In the genomic region with DNA sequence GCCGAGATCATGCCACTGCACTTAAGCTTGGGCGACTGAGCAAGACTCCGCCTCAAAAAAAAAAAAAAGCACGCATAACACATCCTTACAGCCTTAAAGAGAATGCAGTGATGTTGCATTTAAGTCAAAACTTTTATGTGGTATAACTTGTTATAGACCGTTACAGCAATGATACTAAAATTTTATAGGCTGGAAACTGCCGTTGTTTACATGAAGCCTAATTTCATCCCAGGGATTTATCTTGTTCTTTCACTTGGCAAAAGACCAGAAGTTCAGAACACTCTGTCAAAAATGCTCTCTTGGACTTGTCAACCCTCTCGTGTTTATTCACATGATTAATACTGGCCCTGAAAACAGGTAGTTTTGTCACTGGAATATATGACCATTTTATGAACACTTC, we compare ENCODE assay signal across 22 cellular contexts. TPM values are rescaled to one million over a fixed set of nuclear protein-coding genes. Genes with fewer than 3 reads are reported as not detected.
DNase-seq lines count a peak whose midpoint lies in the region; ATAC-seq and TF ChIP-seq lines count a peak whose summit lies in the region.
"Had no signal": no experiment of that assay in that cellular context is flagged by ENCODE, and none has a peak within 500 bp of the region (broad histone marks: within the 10 kb centered on the region; RNA-seq: fewer than 3 reads in every experiment).

No MANE protein-coding gene starts in this region.

- intact Hi-C loops in thyroid gland (cut with DNase I): no loop called here

- peak; percentile 20 for DNase-seq in DMS 273 (lab: John Stamatoyannopoulos, UW; ENCODE audit: unreplicated experiment)
- no peak for DNase-seq in DMS 273 treated with DMSO at 0.1 percent for 48 hours (lab: John Stamatoyannopoulos, UW)
- peak; percentile 58 for DNase-seq in LNCaP clone FGC (ENCODE audit: low read depth)
- DNase-seq in NCI-H82 treated with DMSO at 0.1 percent for 48 hours (lab: John Stamatoyannopoulos, UW; ENCODE audit: unreplicated experiment): peak; percentile 52
- DNase-seq in thyroid gland: no peak
- DNase-seq: AML-193; CD4-positive, alpha-beta memory T cell; CD4-positive, CD25-positive, alpha-beta regulatory T cell; CD8-positive, alpha-beta memory T cell; COR-L47; DMS153; DMS53; DMS79; DND-41; EL; GDM1 had no signal

- no peak overlapping the region for H3K27ac ChIP-seq in thyroid gland
- H3K27ac ChIP-seq: 22Rv1; A549; BLaER1 treated with 17β-estradiol and CSF1 and Interleukin-3, amounts not matched to agents 10 nM and 100 nM had no signal

- H3K36me3 ChIP-seq in thyroid gland: no peaks in the 10 kb centered on the region
- H3K36me3 ChIP-seq: BLaER1 treated with 17β-estradiol and CSF1 and Interleukin-3, amounts not matched to agents 10 nM and 100 nM had no signal

- H3K4me1 ChIP-seq in thyroid gland: no peaks in the 10 kb centered on the region
- H3K4me1 ChIP-seq: A549 had no signal

- no peaks in the 10 kb centered on the region for H3K9me3 ChIP-seq in thyroid gland
- H3K9me3 ChIP-seq: A549; BLaER1 treated with 17β-estradiol and CSF1 and Interleukin-3, amounts not matched to agents 10 nM and 100 nM had no signal

- no peak for TF ChIP-seq POLR2A in thyroid gland (IDR thresholded peaks at IDR 0.05)

- ATAC-seq in SK-N-SH treated with all-trans-retinoic acid at 6 μM for 48 hours: no peak
- no peak for ATAC-seq in GM18511 (IDR thresholded peaks at IDR 0.05; ENCODE audit: unreplicated experiment)
- ATAC-seq: A549, GM12878 had no signal

- H3K27me3 ChIP-seq in thyroid gland: no peaks in the 10 kb centered on the region
- H3K27me3 ChIP-seq: BLaER1 treated with 17β-estradiol and CSF1 and Interleukin-3, amounts not matched to agents 10 nM and 100 nM had no signal

- 77 to 79% methylated on average over 7 of the region's 7 CpGs for WGBS in thyroid gland, 2 donors

- TF ChIP-seq CTCF in LNCaP clone FGC (IDR thresholded peaks at IDR 0.05; ENCODE audit: control insufficient read depth, extremely low read depth, insufficient read depth) (no peak), thyroid gland (IDR thresholded peaks at IDR 0.05) (no peak)

- H3K4me3 ChIP-seq in LNCaP clone FGC (ENCODE audit: low read depth, low read length) (no peak overlapping the region), thyroid gland (replicated peaks in 1 of 3) (no peak overlapping the region)
- H3K4me3 ChIP-seq: A549; BLaER1 treated with 17β-estradiol and CSF1 and Interleukin-3, amounts not matched to agents 10 nM and 100 nM; GM12878 had no signal

TF ChIP-seq in SK-N-SH treated with all-trans-retinoic acid at 6 μM for 48 hours, 23 proteins besides CTCF, POLR2A, EP300 and RAD21:
- TF ChIP-seq RARB (CRISPR knock-in tag; IDR thresholded peaks at IDR 0.05): no peak
- TF ChIP-seq ZFP30 (CRISPR knock-in tag; IDR thresholded peaks at IDR 0.05): no peak
- TF ChIP-seq, protein P1, sequence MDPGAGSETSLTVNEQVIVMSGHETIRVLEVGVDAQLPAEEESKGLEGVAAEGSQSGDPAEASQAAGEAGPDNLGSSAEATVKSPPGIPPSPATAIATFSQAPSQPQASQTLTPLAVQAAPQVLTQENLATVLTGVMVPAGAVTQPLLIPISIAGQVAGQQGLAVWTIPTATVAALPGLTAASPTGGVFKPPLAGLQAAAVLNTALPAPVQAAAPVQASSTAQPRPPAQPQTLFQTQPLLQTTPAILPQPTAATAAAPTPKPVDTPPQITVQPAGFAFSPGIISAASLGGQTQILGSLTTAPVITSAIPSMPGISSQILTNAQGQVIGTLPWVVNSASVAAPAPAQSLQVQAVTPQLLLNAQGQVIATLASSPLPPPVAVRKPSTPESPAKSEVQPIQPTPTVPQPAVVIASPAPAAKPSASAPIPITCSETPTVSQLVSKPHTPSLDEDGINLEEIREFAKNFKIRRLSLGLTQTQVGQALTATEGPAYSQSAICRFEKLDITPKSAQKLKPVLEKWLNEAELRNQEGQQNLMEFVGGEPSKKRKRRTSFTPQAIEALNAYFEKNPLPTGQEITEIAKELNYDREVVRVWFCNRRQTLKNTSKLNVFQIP (CRISPR knock-in tag; IDR thresholded peaks at IDR 0.05; ENCODE audit: borderline replicate concordance, low read depth): no peak
- TF ChIP-seq PPARA (CRISPR knock-in tag; IDR thresholded peaks at IDR 0.05; ENCODE audit: borderline replicate concordance): no peak
- no peak for TF ChIP-seq ZC3H10 (CRISPR knock-in tag; IDR thresholded peaks at IDR 0.05)
- TF ChIP-seq TCF4 (CRISPR knock-in tag; IDR thresholded peaks at IDR 0.05; ENCODE audit: borderline replicate concordance): no peak
- TF ChIP-seq OSR1 (CRISPR knock-in tag; IDR thresholded peaks at IDR 0.05): no peak
- no peak for TF ChIP-seq ZNF70 (CRISPR knock-in tag; IDR thresholded peaks at IDR 0.05)
- no peak for TF ChIP-seq GLIS3 (CRISPR knock-in tag; IDR thresholded peaks at IDR 0.05)
- TF ChIP-seq SNAI2 (CRISPR knock-in tag; IDR thresholded peaks at IDR 0.05): no peak
- TF ChIP-seq, protein P2, sequence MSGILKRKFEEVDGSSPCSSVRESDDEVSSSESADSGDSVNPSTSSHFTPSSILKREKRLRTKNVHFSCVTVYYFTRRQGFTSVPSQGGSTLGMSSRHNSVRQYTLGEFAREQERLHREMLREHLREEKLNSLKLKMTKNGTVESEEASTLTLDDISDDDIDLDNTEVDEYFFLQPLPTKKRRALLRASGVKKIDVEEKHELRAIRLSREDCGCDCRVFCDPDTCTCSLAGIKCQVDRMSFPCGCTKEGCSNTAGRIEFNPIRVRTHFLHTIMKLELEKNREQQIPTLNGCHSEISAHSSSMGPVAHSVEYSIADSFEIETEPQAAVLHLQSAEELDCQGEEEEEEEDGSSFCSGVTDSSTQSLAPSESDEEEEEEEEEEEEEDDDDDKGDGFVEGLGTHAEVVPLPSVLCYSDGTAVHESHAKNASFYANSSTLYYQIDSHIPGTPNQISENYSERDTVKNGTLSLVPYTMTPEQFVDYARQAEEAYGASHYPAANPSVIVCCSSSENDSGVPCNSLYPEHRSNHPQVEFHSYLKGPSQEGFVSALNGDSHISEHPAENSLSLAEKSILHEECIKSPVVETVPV (CRISPR knock-in tag; IDR thresholded peaks at IDR 0.05): no peak
- no peak for TF ChIP-seq ARNTL (CRISPR knock-in tag; IDR thresholded peaks at IDR 0.05; ENCODE audit: borderline replicate concordance, low read depth)
- no peak for TF ChIP-seq ESRRG (CRISPR knock-in tag; IDR thresholded peaks at IDR 0.05)
- TF ChIP-seq, protein P3, sequence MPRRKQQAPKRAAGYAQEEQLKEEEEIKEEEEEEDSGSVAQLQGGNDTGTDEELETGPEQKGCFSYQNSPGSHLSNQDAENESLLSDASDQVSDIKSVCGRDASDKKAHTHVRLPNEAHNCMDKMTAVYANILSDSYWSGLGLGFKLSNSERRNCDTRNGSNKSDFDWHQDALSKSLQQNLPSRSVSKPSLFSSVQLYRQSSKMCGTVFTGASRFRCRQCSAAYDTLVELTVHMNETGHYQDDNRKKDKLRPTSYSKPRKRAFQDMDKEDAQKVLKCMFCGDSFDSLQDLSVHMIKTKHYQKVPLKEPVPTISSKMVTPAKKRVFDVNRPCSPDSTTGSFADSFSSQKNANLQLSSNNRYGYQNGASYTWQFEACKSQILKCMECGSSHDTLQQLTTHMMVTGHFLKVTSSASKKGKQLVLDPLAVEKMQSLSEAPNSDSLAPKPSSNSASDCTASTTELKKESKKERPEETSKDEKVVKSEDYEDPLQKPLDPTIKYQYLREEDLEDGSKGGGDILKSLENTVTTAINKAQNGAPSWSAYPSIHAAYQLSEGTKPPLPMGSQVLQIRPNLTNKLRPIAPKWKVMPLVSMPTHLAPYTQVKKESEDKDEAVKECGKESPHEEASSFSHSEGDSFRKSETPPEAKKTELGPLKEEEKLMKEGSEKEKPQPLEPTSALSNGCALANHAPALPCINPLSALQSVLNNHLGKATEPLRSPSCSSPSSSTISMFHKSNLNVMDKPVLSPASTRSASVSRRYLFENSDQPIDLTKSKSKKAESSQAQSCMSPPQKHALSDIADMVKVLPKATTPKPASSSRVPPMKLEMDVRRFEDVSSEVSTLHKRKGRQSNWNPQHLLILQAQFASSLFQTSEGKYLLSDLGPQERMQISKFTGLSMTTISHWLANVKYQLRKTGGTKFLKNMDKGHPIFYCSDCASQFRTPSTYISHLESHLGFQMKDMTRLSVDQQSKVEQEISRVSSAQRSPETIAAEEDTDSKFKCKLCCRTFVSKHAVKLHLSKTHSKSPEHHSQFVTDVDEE (CRISPR knock-in tag; IDR thresholded peaks at IDR 0.05): no peak
- TF ChIP-seq, protein P4, sequence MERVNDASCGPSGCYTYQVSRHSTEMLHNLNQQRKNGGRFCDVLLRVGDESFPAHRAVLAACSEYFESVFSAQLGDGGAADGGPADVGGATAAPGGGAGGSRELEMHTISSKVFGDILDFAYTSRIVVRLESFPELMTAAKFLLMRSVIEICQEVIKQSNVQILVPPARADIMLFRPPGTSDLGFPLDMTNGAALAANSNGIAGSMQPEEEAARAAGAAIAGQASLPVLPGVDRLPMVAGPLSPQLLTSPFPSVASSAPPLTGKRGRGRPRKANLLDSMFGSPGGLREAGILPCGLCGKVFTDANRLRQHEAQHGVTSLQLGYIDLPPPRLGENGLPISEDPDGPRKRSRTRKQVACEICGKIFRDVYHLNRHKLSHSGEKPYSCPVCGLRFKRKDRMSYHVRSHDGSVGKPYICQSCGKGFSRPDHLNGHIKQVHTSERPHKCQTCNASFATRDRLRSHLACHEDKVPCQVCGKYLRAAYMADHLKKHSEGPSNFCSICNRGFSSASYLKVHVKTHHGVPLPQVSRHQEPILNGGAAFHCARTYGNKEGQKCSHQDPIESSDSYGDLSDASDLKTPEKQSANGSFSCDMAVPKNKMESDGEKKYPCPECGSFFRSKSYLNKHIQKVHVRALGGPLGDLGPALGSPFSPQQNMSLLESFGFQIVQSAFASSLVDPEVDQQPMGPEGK (CRISPR knock-in tag; IDR thresholded peaks at IDR 0.05; ENCODE audit: borderline replicate concordance): no peak
- TF ChIP-seq, protein P5, sequence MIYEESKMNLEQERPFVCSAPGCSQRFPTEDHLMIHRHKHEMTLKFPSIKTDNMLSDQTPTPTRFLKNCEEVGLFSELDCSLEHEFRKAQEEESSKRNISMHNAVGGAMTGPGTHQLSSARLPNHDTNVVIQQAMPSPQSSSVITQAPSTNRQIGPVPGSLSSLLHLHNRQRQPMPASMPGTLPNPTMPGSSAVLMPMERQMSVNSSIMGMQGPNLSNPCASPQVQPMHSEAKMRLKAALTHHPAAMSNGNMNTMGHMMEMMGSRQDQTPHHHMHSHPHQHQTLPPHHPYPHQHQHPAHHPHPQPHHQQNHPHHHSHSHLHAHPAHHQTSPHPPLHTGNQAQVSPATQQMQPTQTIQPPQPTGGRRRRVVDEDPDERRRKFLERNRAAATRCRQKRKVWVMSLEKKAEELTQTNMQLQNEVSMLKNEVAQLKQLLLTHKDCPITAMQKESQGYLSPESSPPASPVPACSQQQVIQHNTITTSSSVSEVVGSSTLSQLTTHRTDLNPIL (CRISPR knock-in tag; IDR thresholded peaks at IDR 0.05; ENCODE audit: low read depth): no peak
- TF ChIP-seq ISL1 (CRISPR knock-in tag; IDR thresholded peaks at IDR 0.05): no peak
- no peak for TF ChIP-seq ZNF8 (CRISPR knock-in tag; IDR thresholded peaks at IDR 0.05)
- TF ChIP-seq TOX (CRISPR knock-in tag; IDR thresholded peaks at IDR 0.05; ENCODE audit: borderline replicate concordance): no peak
- no peak for TF ChIP-seq ZFP3 (CRISPR knock-in tag; IDR thresholded peaks at IDR 0.05)
TF ChIP-seq in SK-N-SH treated with all-trans-retinoic acid at 6 μM for 48 hours: peak in this region for 0.

RNA-seq across cellular contexts. Expression of a gene that starts 7.4 kb away (rescaled TPM):
- total RNA-seq in thyroid gland: 10 to 100 TPM; 22.8 to 30.4 (median 26.5) TPM
- total RNA-seq: GM12878 had no signal

Comparison
In these comparisons a context has a peak if more than half of its experiments do, and no peak if none do; other contexts are left out.
1. DNase-seq: peak in DMS 273 (single experiment), LNCaP clone FGC (single experiment) and NCI-H82 treated with DMSO at 0.1 percent for 48 hours (single experiment); none in DMS 273 treated with DMSO at 0.1 percent for 48 hours (single experiment) and thyroid gland (0 of 2).